In genomic region chr3:71227344-71227743, GRCh38 we compare ENCODE assay signal across 9 cellular contexts.
DNase-seq lines count a peak whose midpoint lies in the region; ATAC-seq lines count a peak whose summit lies in the region.
"Had no signal": no experiment of that assay in that cellular context is flagged by ENCODE, and none has a peak within 500 bp of the region (broad histone marks: within the 10 kb centered on the region; RNA-seq: fewer than 3 reads in every experiment).

No MANE protein-coding gene starts in this region.

- peak overlapping the region; percentile 77 for H3K4me3 Mint-ChIP-seq in activated CD4-positive, alpha-beta memory T cell treated with anti-CD3 and anti-CD28 coated beads for 36 hours

- ATAC-seq in GM18498 (IDR thresholded peaks at IDR 0.05; ENCODE audit: unreplicated experiment) (peak; percentile 3), GM21717 (IDR thresholded peaks at IDR 0.05; ENCODE audit: unreplicated experiment) (peak; percentile 3), HG03135 (IDR thresholded peaks at IDR 0.05; ENCODE audit: unreplicated experiment) (no peak)

- peaks cover 7% of the 10 kb centered on the region for H3K36me3 Mint-ChIP-seq in activated CD4-positive, alpha-beta memory T cell treated with anti-CD3 and anti-CD28 coated beads for 36 hours

- H3K4me1 Mint-ChIP-seq in activated CD4-positive, alpha-beta memory T cell treated with anti-CD3 and anti-CD28 coated beads for 36 hours (ENCODE audit: low read depth), result peaks cover 83% of the 10 kb centered on the region

- H3K4me1 ChIP-seq in muscle layer of colon (ENCODE audit: insufficient read depth, low read length) (peaks cover 47% of the 10 kb centered on the region), GM23248 (ENCODE audit: insufficient read depth) (peaks cover 13% of the 10 kb centered on the region)

- no peaks in the 10 kb centered on the region for H3K9me3 Mint-ChIP-seq in activated CD4-positive, alpha-beta memory T cell treated with anti-CD3 and anti-CD28 coated beads for 36 hours

- WGBS in GM23248 (ENCODE audit: low coverage in 1 of 2, low lambda C conversion rate in 2 of 2, missing lambda C conversion rate in 2 of 2), 2 experiments, result 97 to 99% methylated on average over 2 of the region's 2 CpGs

- H3K27me3 ChIP-seq in muscle layer of colon (ENCODE audit: control insufficient read depth in 1 of 2, insufficient read depth in 2 of 2, low read length in 2 of 2), result no peaks in the 10 kb centered on the region
- no peaks in the 10 kb centered on the region for H3K27me3 ChIP-seq in GM23248 (replicated peaks; ENCODE audit: insufficient read depth)

- POLR2A ChIA-PET in activated CD4-positive, alpha-beta memory T cell treated with anti-CD3 and anti-CD28 coated beads for 36 hours (lab: Charles Lee), result interaction anchor here (0.6 to 3.2 kb wide), 13 partner anchors 67 to 370 kb away, joined by 3 to 25 read pairs (median 6); partner anchors contain the start of gene FOXP1

- in situ Hi-C loops in GM23248 (cut with MboI), result no loop called here

- H3K4me3 ChIP-seq in muscle layer of colon (ENCODE audit: low read depth in 1 of 2, low read length in 2 of 2) (no peak overlapping the region), GM23248 (no peak overlapping the region)

- H3K36me3 ChIP-seq in muscle layer of colon (ENCODE audit: insufficient read depth, low read length) (no peaks in the 10 kb centered on the region), GM23248 (ENCODE audit: low read depth) (no peaks in the 10 kb centered on the region)

- no peak overlapping the region for H3K9ac ChIP-seq in muscle layer of colon (ENCODE audit: low read length)
- no peak overlapping the region for H3K9ac ChIP-seq in GM23248

- H3K27ac ChIP-seq in muscle layer of colon (ENCODE audit: low read depth, low read length) (peak overlapping the region; percentile 50), GM23248 (no peak overlapping the region)

- H3K9me2 ChIP-seq in GM23248 (ENCODE audit: insufficient read depth), result no peaks in the 10 kb centered on the region

- H3K9me3 ChIP-seq in muscle layer of colon (ENCODE audit: low read length), result no peaks in the 10 kb centered on the region
- no peaks in the 10 kb centered on the region for H3K9me3 ChIP-seq in GM23248 (ENCODE audit: low read depth)

- H3K79me2 ChIP-seq in GM23248 (ENCODE audit: insufficient read depth), result no peaks in the 10 kb centered on the region

- H4K20me1 ChIP-seq in GM23248 (ENCODE audit: insufficient read depth), result no peaks in the 10 kb centered on the region

- intact Hi-C loops in activated CD4-positive, alpha-beta memory T cell treated with anti-CD3 and anti-CD28 coated beads for 36 hours (cut with micrococcal nuclease), result loop anchor here (1.0 to 5.0 kb wide), 8 partner anchors 29 to 495 kb away; no protein-coding TSS in a partner anchor

- H3F3A ChIP-seq in GM23248 (ENCODE audit: insufficient read depth), result peaks cover 3% of the 10 kb centered on the region; the same call in 1 of the 2 replicates

- DNase-seq in activated CD4-positive, alpha-beta memory T cell treated with anti-CD3 and anti-CD28 coated beads for 36 hours, result no peak
- DNase-seq in Ammon's horn (ENCODE audit: low spot score), result no peak
- no peak for DNase-seq in GM23248
- DNase-seq in epidermal melanocyte (ENCODE audit: insufficient read length, low spot score), result no peak
- DNase-seq: NCI-H524 had no signal

- H2AFZ ChIP-seq in GM23248, result no peak overlapping the region

- peak overlapping the region; percentile 96 for H3K27ac Mint-ChIP-seq in activated CD4-positive, alpha-beta memory T cell treated with anti-CD3 and anti-CD28 coated beads for 36 hours

- H3K27me3 Mint-ChIP-seq in activated CD4-positive, alpha-beta memory T cell treated with anti-CD3 and anti-CD28 coated beads for 36 hours, result no peaks in the 10 kb centered on the region

- no peak overlapping the region for H3K4me2 ChIP-seq in GM23248 (ENCODE audit: unreplicated experiment)

- CTCF ChIA-PET in activated CD4-positive, alpha-beta memory T cell treated with anti-CD3 and anti-CD28 coated beads for 36 hours (lab: Charles Lee), result interaction anchor here (0.7 to 1.1 kb wide), 3 partner anchors 18 to 75 kb away, joined by 3 read pairs; no protein-coding TSS in a partner anchor
